ENCODE assay signal across 8 cellular contexts in the genomic region with DNA sequence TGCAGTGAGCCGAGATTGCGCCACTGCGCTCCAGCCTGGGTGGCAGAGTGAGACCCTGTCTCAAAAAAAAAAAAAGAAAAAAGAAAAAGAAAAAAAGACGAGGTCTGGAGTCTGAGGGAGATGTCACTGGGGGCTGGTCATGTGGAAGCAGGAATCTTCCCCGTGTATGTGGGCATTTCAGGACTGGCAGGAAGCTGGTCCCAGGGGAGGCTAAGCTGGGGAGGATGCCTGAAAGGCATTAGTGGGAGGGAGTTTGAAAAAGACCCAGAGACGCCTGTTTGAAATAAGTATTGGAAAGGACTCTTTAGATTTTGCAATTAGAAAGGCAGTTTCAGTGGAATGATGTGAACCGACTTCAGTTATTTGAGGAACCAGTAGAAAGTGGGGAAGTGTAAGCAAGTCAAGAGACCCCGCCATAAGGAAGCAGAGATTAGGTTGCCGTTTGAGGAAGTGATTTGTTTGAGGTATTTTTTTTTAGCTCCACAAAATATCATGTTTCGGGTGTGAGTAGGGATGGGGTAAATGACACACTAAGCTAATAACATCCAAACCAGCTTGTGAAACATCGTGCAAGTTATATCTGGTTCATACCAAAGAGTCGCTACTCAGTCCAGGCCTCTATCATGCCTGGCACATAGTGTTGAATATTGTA. TPM values are rescaled to one million over a fixed set of nuclear protein-coding genes. Genes with fewer than 3 reads are reported as not detected.
DNase-seq lines count a peak whose midpoint lies in the region; ATAC-seq, FAIRE-seq and TF ChIP-seq lines count a peak whose summit lies in the region.

No MANE protein-coding gene starts in this region.

- TF ChIP-seq CTCF in nephron progenitor cell (IDR thresholded peaks at IDR 0.05), result no peak

- WGBS in small intestine, 3 donors, result 70 to 86% (median 79%) methylated on average over 12 of the region's 12 CpGs

- in situ Hi-C loops in HAP-1 (cut with MboI; ENCODE audit: low sequenced_read_pairs), result no loop called here

- H3K27ac Mint-ChIP-seq in nephron progenitor cell, result peak overlapping the region; percentile 50

- peak; percentile 62 to 72 for DNase-seq in SJCRH30
- DNase-seq in nephron progenitor cell, result peak; percentile 22
- no peak for DNase-seq in SW 1271 (lab: John Stamatoyannopoulos, UW)
- DNase-seq in small intestine, result no peak
- DNase-seq in HAP-1 (ENCODE audit: low spot score in 2 of 2), result no peak
- DNase-seq in HuH-7 (ENCODE audit: low spot score), result no peak

- H3K4me1 ChIP-seq in SJCRH30 (peaks cover 9% of the 10 kb centered on the region), small intestine (ENCODE audit: control insufficient read depth in 2 of 2, insufficient read depth in 1 of 2, low read depth in 1 of 2, low read length in 1 of 2) (no peaks in the 10 kb centered on the region), HAP-1 (no peaks in the 10 kb centered on the region)

- H3K27me3 Mint-ChIP-seq in nephron progenitor cell (ENCODE audit: low read depth, poor library complexity), result peaks cover 3% of the 10 kb centered on the region

- H3K4me3 ChIP-seq in SJCRH30 (peak overlapping the region; percentile 19; the same call in 1 of the 2 replicates), small intestine (ENCODE audit: low read depth in 1 of 2, low read length in 2 of 2) (no peak overlapping the region), HAP-1 (no peak overlapping the region)

- peak overlapping the region; percentile 37 for H3K4me3 Mint-ChIP-seq in nephron progenitor cell

- ATAC-seq in GM18519 (IDR thresholded peaks at IDR 0.05; ENCODE audit: low FRiP score, unreplicated experiment) (peak; percentile 38), HG02870 (IDR thresholded peaks at IDR 0.05; ENCODE audit: unreplicated experiment) (peak; percentile 48)

- no peaks in the 10 kb centered on the region for H3K36me3 ChIP-seq in SJCRH30
- H3K36me3 ChIP-seq in small intestine (ENCODE audit: control insufficient read depth in 2 of 2, insufficient read depth in 2 of 2, low read length in 2 of 2), result no peaks in the 10 kb centered on the region
- H3K36me3 ChIP-seq in HAP-1 (replicated peaks), result peaks cover 25% of the 10 kb centered on the region

- no peaks in the 10 kb centered on the region for H3K9me3 ChIP-seq in SJCRH30 (replicated peaks)
- H3K9me3 ChIP-seq in small intestine (ENCODE audit: control insufficient read depth, low read depth), result no peaks in the 10 kb centered on the region
- H3K9me3 ChIP-seq in HAP-1, result no peaks in the 10 kb centered on the region

- H3K27me3 ChIP-seq in SJCRH30 (no peaks in the 10 kb centered on the region), small intestine (ENCODE audit: control insufficient read depth in 2 of 2, insufficient read depth in 2 of 2, low read length in 2 of 2) (no peaks in the 10 kb centered on the region), HAP-1 (ENCODE audit: low read depth) (no peaks in the 10 kb centered on the region)

- H3K27ac ChIP-seq in SJCRH30 (peak overlapping the region; percentile 30; the same call in 1 of the 2 replicates), small intestine (ENCODE audit: low read depth in 1 of 2, low read length in 1 of 2) (no peak overlapping the region)

- H3K36me3 Mint-ChIP-seq in nephron progenitor cell (ENCODE audit: low read depth), result peaks cover 81% of the 10 kb centered on the region

- no peak for FAIRE-seq in small intestine (lab: Jason Lieb, UNC)

- H3K9me3 Mint-ChIP-seq in nephron progenitor cell, result no peaks in the 10 kb centered on the region

- peaks cover 42% of the 10 kb centered on the region for H3K4me1 Mint-ChIP-seq in nephron progenitor cell

RNA-seq across cellular contexts. Expression of a gene that starts 55.5 kb away (rescaled TPM):
- total RNA-seq in SJCRH30 (2014; rRNA removed; shearing (Covaris generic)), result 2.3 TPM in 2 replicates
- polyA plus RNA-seq in small intestine, result 10 to 100 TPM in 1 of 3 donors, 1 to 10 TPM in 1, under 1 TPM in 1; 0.45 to 18.2 (median 3.8) TPM

Comparison
In these comparisons a context has a peak if more than half of its experiments do, and no peak if none do; other contexts are left out.
1. DNase-seq: peak in SJCRH30 (2 of 2) and nephron progenitor cell (single experiment); none in SW 1271 (0 of 2), small intestine (single experiment), HAP-1 (0 of 2) and HuH-7 (single experiment).